In the genomic region with DNA sequence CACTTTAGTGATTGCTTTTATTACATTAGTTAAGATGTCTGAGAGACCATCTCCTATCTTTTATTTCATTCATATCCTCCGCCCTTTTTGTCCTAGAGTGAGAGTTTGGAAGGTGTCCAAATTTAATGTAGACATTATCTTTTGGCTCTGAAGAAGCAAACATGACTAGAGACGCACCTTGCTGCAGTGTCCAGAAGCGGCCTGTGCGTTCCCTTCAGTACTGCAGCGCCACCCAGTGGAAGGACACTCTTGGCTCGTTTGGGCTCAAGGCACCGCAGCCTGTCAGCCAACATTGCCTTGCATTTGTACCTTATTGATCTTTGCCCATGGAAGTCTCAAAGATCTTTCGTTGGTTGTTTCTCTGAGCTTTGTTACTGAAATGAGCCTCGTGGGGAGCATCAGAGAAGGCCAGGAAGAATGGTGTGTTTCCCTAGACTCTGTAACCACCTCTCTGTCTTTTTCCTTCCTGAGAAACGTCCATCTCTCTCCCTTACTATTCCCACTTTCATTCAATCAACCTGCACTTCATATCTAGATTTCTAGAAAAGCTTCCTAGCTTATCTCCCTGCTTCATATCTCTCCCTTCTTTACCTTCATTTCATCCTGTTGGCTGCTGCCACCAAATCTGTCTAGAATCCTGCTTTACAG, we compare ENCODE assay signal across 1 cellular context.
TF ChIP-seq lines count a peak whose summit lies in the region.

No MANE protein-coding gene starts in this region.

TF ChIP-seq in GM12878, 131 proteins besides CTCF, POLR2A, EP300 and RAD21:
- TF ChIP-seq, protein P1, sequence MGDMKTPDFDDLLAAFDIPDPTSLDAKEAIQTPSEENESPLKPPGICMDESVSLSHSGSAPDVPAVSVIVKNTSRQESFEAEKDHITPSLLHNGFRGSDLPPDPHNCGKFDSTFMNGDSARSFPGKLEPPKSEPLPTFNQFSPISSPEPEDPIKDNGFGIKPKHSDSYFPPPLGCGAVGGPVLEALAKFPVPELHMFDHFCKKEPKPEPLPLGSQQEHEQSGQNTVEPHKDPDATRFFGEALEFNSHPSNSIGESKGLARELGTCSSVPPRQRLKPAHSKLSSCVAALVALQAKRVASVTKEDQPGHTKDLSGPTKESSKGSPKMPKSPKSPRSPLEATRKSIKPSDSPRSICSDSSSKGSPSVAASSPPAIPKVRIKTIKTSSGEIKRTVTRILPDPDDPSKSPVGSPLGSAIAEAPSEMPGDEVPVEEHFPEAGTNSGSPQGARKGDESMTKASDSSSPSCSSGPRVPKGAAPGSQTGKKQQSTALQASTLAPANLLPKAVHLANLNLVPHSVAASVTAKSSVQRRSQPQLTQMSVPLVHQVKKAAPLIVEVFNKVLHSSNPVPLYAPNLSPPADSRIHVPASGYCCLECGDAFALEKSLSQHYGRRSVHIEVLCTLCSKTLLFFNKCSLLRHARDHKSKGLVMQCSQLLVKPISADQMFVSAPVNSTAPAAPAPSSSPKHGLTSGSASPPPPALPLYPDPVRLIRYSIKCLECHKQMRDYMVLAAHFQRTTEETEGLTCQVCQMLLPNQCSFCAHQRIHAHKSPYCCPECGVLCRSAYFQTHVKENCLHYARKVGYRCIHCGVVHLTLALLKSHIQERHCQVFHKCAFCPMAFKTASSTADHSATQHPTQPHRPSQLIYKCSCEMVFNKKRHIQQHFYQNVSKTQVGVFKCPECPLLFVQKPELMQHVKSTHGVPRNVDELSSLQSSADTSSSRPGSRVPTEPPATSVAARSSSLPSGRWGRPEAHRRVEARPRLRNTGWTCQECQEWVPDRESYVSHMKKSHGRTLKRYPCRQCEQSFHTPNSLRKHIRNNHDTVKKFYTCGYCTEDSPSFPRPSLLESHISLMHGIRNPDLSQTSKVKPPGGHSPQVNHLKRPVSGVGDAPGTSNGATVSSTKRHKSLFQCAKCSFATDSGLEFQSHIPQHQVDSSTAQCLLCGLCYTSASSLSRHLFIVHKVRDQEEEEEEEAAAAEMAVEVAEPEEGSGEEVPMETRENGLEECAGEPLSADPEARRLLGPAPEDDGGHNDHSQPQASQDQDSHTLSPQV (IDR thresholded peaks at IDR 0.05), result no peak
- TF ChIP-seq SMARCA5 (IDR thresholded peaks at IDR 0.05) (0 out of 2 replicates have a peak, but pooled peaks have one; percentile 30), FOXK2 (IDR thresholded peaks at IDR 0.05) (no peak), WRNIP1 (IDR thresholded peaks at IDR 0.05; ENCODE audit: borderline replicate concordance, low read depth, low read length) (no peak), SMC3 (IDR thresholded peaks at IDR 0.05; ENCODE audit: borderline replicate concordance, low read length) (peak; percentile 45; the same call in 1 of the 2 replicates)
